Comparison of ENCODE assay signal across 17 cellular contexts in genomic region chr10:97046426-97047072, GRCh38.
DNase-seq lines count a peak whose midpoint lies in the region; ATAC-seq, FAIRE-seq and TF ChIP-seq lines count a peak whose summit lies in the region.
"Had no signal": no experiment of that assay in that cellular context is flagged by ENCODE, and none has a peak within 500 bp of the region (broad histone marks: within the 10 kb centered on the region; RNA-seq: fewer than 3 reads in every experiment).

No MANE protein-coding gene starts in this region.

- H3K27me3 ChIP-seq in H1 (replicated peaks in 1 of 4; ENCODE audit: control insufficient read depth in 3 of 4, extremely low read depth in 1 of 4, insufficient read depth in 3 of 4, low read length in 3 of 4), result no peaks in the 10 kb centered on the region
- peaks cover 0 to 4% (median 0%) of the 10 kb centered on the region in 3 experiments for H3K27me3 ChIP-seq in neuronal stem cell (ENCODE audit: control insufficient read depth in 3 of 3, insufficient read depth in 3 of 3, low read depth in 1 of 3, low read length in 3 of 3)

- peaks cover 0 to 5% (median under 1%) of the 10 kb centered on the region in 4 experiments; a peak in 4 of 7 replicates for H3K4me1 ChIP-seq in H1 (replicated peaks in 1 of 4; ENCODE audit: control insufficient read depth in 3 of 4, insufficient read depth in 4 of 4, low read length in 3 of 4)
- H3K4me1 ChIP-seq in neuronal stem cell (ENCODE audit: control insufficient read depth in 2 of 2, insufficient read depth in 1 of 2, low read depth in 1 of 2, low read length in 2 of 2), result peaks cover 0 to 3% of the 10 kb centered on the region in 2 donors
- H3K4me1 ChIP-seq: HAP-1 had no signal

- H2BK120ac ChIP-seq in H1 (replicated peaks; ENCODE audit: low read depth, low read length) (no peak overlapping the region), neuronal stem cell (ENCODE audit: low read depth, low read length) (no peak overlapping the region)

- H3K18ac ChIP-seq in H1 (ENCODE audit: extremely low read depth, low read length) (no peak overlapping the region; the same call in 1 of the 2 replicates), neuronal stem cell (ENCODE audit: low read length) (peak overlapping the region; percentile 12)

- TF ChIP-seq EP300 in H1 (IDR thresholded peaks at IDR 0.05; ENCODE audit: borderline replicate concordance in 1 of 2, low read depth in 2 of 2, low read length in 2 of 2), result no peak

- H3K27ac ChIP-seq in H1 (ENCODE audit: low read depth, low read length), result no peak overlapping the region
- H3K27ac ChIP-seq in neuronal stem cell (replicated peaks; ENCODE audit: low read length), result no peak overlapping the region
- H3K27ac ChIP-seq: GM23248 had no signal

- CTCF ChIA-PET in H1 (lab: Charles Lee; ENCODE audit: partially characterized antibody), result interaction anchor here (0.7 to 2.1 kb wide), 7 partner anchors 9 to 397 kb away, joined by 3 to 13 read pairs (median 5); no protein-coding TSS in a partner anchor

- no peaks in the 10 kb centered on the region for H3K36me3 ChIP-seq in H1 (ENCODE audit: control insufficient read depth in 2 of 4, insufficient read depth in 4 of 4, low read length in 3 of 4)
- no peaks in the 10 kb centered on the region for H3K36me3 ChIP-seq in neuronal stem cell (replicated peaks in 1 of 2; ENCODE audit: control insufficient read depth in 2 of 2, insufficient read depth in 2 of 2, low read length in 2 of 2)
- H3K36me3 ChIP-seq: HAP-1 had no signal

- H2AK5ac ChIP-seq in H1 (ENCODE audit: low read depth, low read length) (no peak overlapping the region), neuronal stem cell (ENCODE audit: low read depth, low read length) (no peak overlapping the region)

- no peak overlapping the region for H2AFZ ChIP-seq in H1 (ENCODE audit: low read length)
- H2AFZ ChIP-seq in neuronal stem cell (ENCODE audit: low read length), result peak overlapping the region; percentile 7
- H2AFZ ChIP-seq: GM23248 had no signal

- peak; percentile 39 for DNase-seq in natural killer cell treated with Interleukin-12 subunit alpha and Interleukin-12 subunit beta and Interleukin-15 and Interleukin-18, amount 100 ng/mL, for 72 hours (ENCODE audit: low spot score)
- DNase-seq in natural killer cell (no peak), H1 (ENCODE audit: low read depth in 1 of 2, low spot score in 2 of 2) (no peak), neuronal stem cell (ENCODE audit: low spot score) (no peak), islet precursor cell (no peak)
- DNase-seq: C1 segment of cervical spinal cord; CD4-positive, alpha-beta T cell; DMS79; GM23248; HFFc6 had no signal

- no peaks in the 10 kb centered on the region for H3K36me3 Mint-ChIP-seq in natural killer cell treated with Interleukin-12 subunit alpha and Interleukin-12 subunit beta and Interleukin-15 and Interleukin-18, amount 100 ng/mL, for 72 hours
- H3K36me3 Mint-ChIP-seq in natural killer cell, result no peaks in the 10 kb centered on the region

- no peak overlapping the region for H3K56ac ChIP-seq in H1 (replicated peaks; ENCODE audit: insufficient read length, low read depth, low read length)

- H2BK15ac ChIP-seq in H1 (ENCODE audit: low read length) (no peak overlapping the region), neuronal stem cell (ENCODE audit: low read length) (no peak overlapping the region)

- H3K4me3 ChIP-seq in H1 (ENCODE audit: extremely low read depth in 1 of 4, insufficient read depth in 2 of 4, low read depth in 3 of 4, low read length in 4 of 4) (no peak overlapping the region), neuronal stem cell (ENCODE audit: low read length in 2 of 2) (no peak overlapping the region)
- H3K4me3 ChIP-seq: GM12878, GM23248, HAP-1 had no signal

- H4K8ac ChIP-seq in H1 (ENCODE audit: extremely low read depth, insufficient read depth, low read length) (peak overlapping the region; percentile 74), neuronal stem cell (ENCODE audit: low read depth, low read length) (no peak overlapping the region)

- no peak for FAIRE-seq in H1 (lab: Jason Lieb, UNC)
- FAIRE-seq: A204.1, GM12878, GM18507 had no signal

- no peak for TF ChIP-seq RAD21 in H1 (IDR thresholded peaks at IDR 0.05 in 1 of 2, conservative IDR thresholded peaks at IDR 0.05 in 1 of 2; ENCODE audit: low read depth in 2 of 2, low read length in 2 of 2)

- H3K9ac ChIP-seq in H1 (replicated peaks in 1 of 4; ENCODE audit: extremely low read depth in 1 of 4, low read depth in 3 of 4, low read length in 3 of 4) (no peak overlapping the region), neuronal stem cell (ENCODE audit: low read depth, low read length, poor library complexity) (peak overlapping the region; percentile 14)
- H3K9ac ChIP-seq: GM23248 had no signal

- no peak overlapping the region for H4K91ac ChIP-seq in H1 (replicated peaks; ENCODE audit: insufficient read length, low read length)
- no peak overlapping the region for H4K91ac ChIP-seq in neuronal stem cell (ENCODE audit: low read depth, low read length, poor library complexity)

- no peak overlapping the region for H3K4me3 Mint-ChIP-seq in natural killer cell treated with Interleukin-12 subunit alpha and Interleukin-12 subunit beta and Interleukin-15 and Interleukin-18, amount 100 ng/mL, for 72 hours
- H3K4me3 Mint-ChIP-seq in natural killer cell, result no peak overlapping the region
- H3K4me3 Mint-ChIP-seq: B cell; CD4-positive, alpha-beta T cell; HFFc6 had no signal

- H3K4me1 Mint-ChIP-seq in natural killer cell treated with Interleukin-12 subunit alpha and Interleukin-12 subunit beta and Interleukin-15 and Interleukin-18, amount 100 ng/mL, for 72 hours (ENCODE audit: low read depth in 2 of 2), result peaks cover 0 to 4% of the 10 kb centered on the region in 2 donors
- no peaks in the 10 kb centered on the region for H3K4me1 Mint-ChIP-seq in natural killer cell

- no peak overlapping the region for H3K14ac ChIP-seq in H1 (ENCODE audit: insufficient read length)
- H3K14ac ChIP-seq in neuronal stem cell (ENCODE audit: low read length), result peak overlapping the region; percentile 63

- H3K23ac ChIP-seq in H1 (ENCODE audit: insufficient read length) (no peak overlapping the region), neuronal stem cell (ENCODE audit: low read depth, low read length, poor library complexity) (no peak overlapping the region)

- H3K27me3 Mint-ChIP-seq in natural killer cell treated with Interleukin-12 subunit alpha and Interleukin-12 subunit beta and Interleukin-15 and Interleukin-18, amount 100 ng/mL, for 72 hours, result no peaks in the 10 kb centered on the region
- no peaks in the 10 kb centered on the region for H3K27me3 Mint-ChIP-seq in natural killer cell (ENCODE audit: low read depth in 2 of 2)
- H3K27me3 Mint-ChIP-seq: B cell; CD4-positive, alpha-beta T cell had no signal

- H2BK20ac ChIP-seq in H1 (ENCODE audit: low read length), result no peak overlapping the region

- H3K9me3 ChIP-seq in H1 (ENCODE audit: insufficient read depth in 2 of 2, low read depth in 1 of 2, low read length in 1 of 2) (no peaks in the 10 kb centered on the region), neuronal stem cell (replicated peaks in 1 of 2; ENCODE audit: control insufficient read depth in 2 of 2, insufficient read depth in 1 of 2, low read depth in 1 of 2, low read length in 2 of 2) (peaks cover 2 to 3% of the 10 kb centered on the region in 2 donors)
- H3K9me3 ChIP-seq: HAP-1 had no signal

- H3K4me2 ChIP-seq in H1 (ENCODE audit: insufficient read depth in 1 of 2, low read depth in 2 of 2, low read length in 2 of 2), result no peak overlapping the region
- H3K4me2 ChIP-seq in neuronal stem cell (ENCODE audit: insufficient read depth, low read length, poor library complexity, severe bottlenecking), result no peak overlapping the region

- H4K20me1 ChIP-seq in H1 (replicated peaks in 1 of 2; ENCODE audit: control insufficient read depth in 1 of 2, insufficient read depth in 2 of 2, low read length in 2 of 2), result no peaks in the 10 kb centered on the region

- 80% methylated on average over 10 of the region's 11 CpGs; no CpG with 5 or more reads in 1 of the 2 experiments for WGBS in H1 (ENCODE audit: extremely low coverage in 1 of 2, insufficient coverage in 1 of 2, insufficient read length in 1 of 2, insufficient replicate concordance in 2 of 2, low coverage in 1 of 2, low lambda C conversion rate in 2 of 2, missing lambda C conversion rate in 1 of 2), 2 experiments
- WGBS in neuronal stem cell (ENCODE audit: extremely low coverage in 2 of 2, insufficient read length in 2 of 2, insufficient replicate concordance in 1 of 2), 2 donors, result no CpG with 5 or more reads among the region's 11 CpGs

- H3K27ac Mint-ChIP-seq in natural killer cell treated with Interleukin-12 subunit alpha and Interleukin-12 subunit beta and Interleukin-15 and Interleukin-18, amount 100 ng/mL, for 72 hours, result no peak overlapping the region
- no peak overlapping the region for H3K27ac Mint-ChIP-seq in natural killer cell
- H3K27ac Mint-ChIP-seq: B cell; CD4-positive, alpha-beta T cell; HFFc6 had no signal

- no peak for TF ChIP-seq CTCF in natural killer cell (IDR thresholded peaks at IDR 0.05)
- no peak for TF ChIP-seq CTCF in H1 (IDR thresholded peaks at IDR 0.05; ENCODE audit: control extremely low read depth in 1 of 3, insufficient read depth in 1 of 3, low read depth in 1 of 3, low read length in 3 of 3)

- H2BK5ac ChIP-seq in H1 (ENCODE audit: low read depth, low read length) (no peak overlapping the region), neuronal stem cell (ENCODE audit: low read length) (no peak overlapping the region)

- H3K4ac ChIP-seq in H1 (replicated peaks; ENCODE audit: insufficient read length, low read depth, low read length), result no peak overlapping the region
- H3K4ac ChIP-seq in neuronal stem cell (ENCODE audit: low read length), result no peak overlapping the region

- TF ChIP-seq POLR2A in H1 (IDR thresholded peaks at IDR 0.05; ENCODE audit: control extremely low read depth in 1 of 2, low read depth in 2 of 2, low read length in 2 of 2), result no peak

- H2BK12ac ChIP-seq in H1 (ENCODE audit: low read depth, low read length) (peak overlapping the region; percentile 27; the same call in 1 of the 2 replicates), neuronal stem cell (ENCODE audit: low read length) (peak overlapping the region; percentile 63)

- no peak for ATAC-seq in natural killer cell treated with Interleukin-12 subunit alpha and Interleukin-12 subunit beta and Interleukin-15 and Interleukin-18, amount 100 ng/mL, for 72 hours
- no peak for ATAC-seq in natural killer cell
- no peak for ATAC-seq in GM18870 (IDR thresholded peaks at IDR 0.05; ENCODE audit: unreplicated experiment)
- no peak for ATAC-seq in activated CD4-positive, CD25-positive, alpha-beta regulatory T cell treated with anti-CD3 and anti-CD28 coated beads, Interleukin-2, amount 50 U/mL, for 24 hours
- ATAC-seq: GM12878 had no signal

- H4K5ac ChIP-seq in H1 (ENCODE audit: insufficient read length, low read depth, low read length), result no peak overlapping the region

- H3K79me2 ChIP-seq in H1 (ENCODE audit: control insufficient read depth in 1 of 2, insufficient read depth in 2 of 2, low read length in 2 of 2), result no peaks in the 10 kb centered on the region

- H3K23me2 ChIP-seq in H1 (ENCODE audit: low read depth, low read length), result no peaks in the 10 kb centered on the region

- intact Hi-C loops in natural killer cell (cut with micrococcal nuclease), result no loop called here

- H3K9me3 Mint-ChIP-seq in natural killer cell treated with Interleukin-12 subunit alpha and Interleukin-12 subunit beta and Interleukin-15 and Interleukin-18, amount 100 ng/mL, for 72 hours, result peaks cover 3% of the 10 kb centered on the region
- peaks cover 0 to 4% of the 10 kb centered on the region in 2 donors for H3K9me3 Mint-ChIP-seq in natural killer cell
- H3K9me3 Mint-ChIP-seq: CD4-positive, alpha-beta T cell; HFFc6 had no signal

- POLR2A ChIA-PET in H1 (lab: Charles Lee; ENCODE audit: partially characterized antibody), result interaction anchor here (0.6 kb wide), 1 partner anchor 14 kb away, joined by 3 read pairs; no protein-coding TSS in a partner anchor

- H3K79me1 ChIP-seq in H1 (ENCODE audit: low read depth, low read length), result no peaks in the 10 kb centered on the region
- no peaks in the 10 kb centered on the region for H3K79me1 ChIP-seq in neuronal stem cell (ENCODE audit: low read depth, low read length)
